Comparison of ENCODE assay signal across 9 cellular contexts in the genomic region with DNA sequence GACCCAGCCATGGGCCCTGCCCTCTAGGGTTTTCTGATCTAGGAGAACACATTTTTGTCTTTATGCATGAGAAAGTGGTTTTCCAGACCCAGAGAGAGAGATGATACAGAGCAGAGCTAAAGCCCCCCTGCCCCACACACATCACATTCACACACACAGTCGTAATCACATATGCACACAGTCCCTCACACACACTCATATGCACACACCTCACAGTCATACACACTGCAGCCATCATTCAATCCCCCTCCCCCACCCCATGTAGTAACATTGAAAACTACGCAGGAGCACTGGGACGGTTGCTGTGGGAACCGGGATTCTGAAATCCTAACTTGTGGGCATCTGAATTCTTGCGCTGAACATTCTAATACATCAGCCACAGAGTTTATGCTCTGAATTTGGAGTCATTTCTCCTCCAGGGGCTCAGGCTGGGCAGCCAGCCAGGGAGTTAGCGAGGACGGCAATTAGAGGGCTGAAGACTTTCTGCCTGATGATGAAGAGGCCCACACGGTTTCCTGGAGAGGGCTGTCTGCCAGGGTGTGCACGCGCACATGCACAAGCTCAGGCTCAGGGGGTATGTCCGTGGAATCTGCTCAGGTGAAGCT. TPM values are rescaled to one million over a fixed set of nuclear protein-coding genes. Genes with fewer than 3 reads are reported as not detected.
DNase-seq lines count a peak whose midpoint lies in the region; ATAC-seq and TF ChIP-seq lines count a peak whose summit lies in the region.
"Had no signal": no experiment of that assay in that cellular context is flagged by ENCODE, and none has a peak within 500 bp of the region (broad histone marks: within the 10 kb centered on the region; RNA-seq: fewer than 3 reads in every experiment).

No MANE protein-coding gene starts in this region.

- H3K27ac ChIP-seq in ovary: peak overlapping the region; percentile 26 to 49
- H3K27ac ChIP-seq: 22Rv1 had no signal

- H3K4me1 ChIP-seq in ovary (ENCODE audit: insufficient read depth): peaks cover 16% of the 10 kb centered on the region

- WGBS in ovary, 3 donors: 4 to 10% (median 10%) methylated on average over 11 of the region's 11 CpGs

- no peaks in the 10 kb centered on the region for H3K9me3 ChIP-seq in ovary

- TF ChIP-seq CTCF in ovary (IDR thresholded peaks at IDR 0.05) (no peak), foreskin fibroblast (IDR thresholded peaks at IDR 0.05; ENCODE audit: low read depth, low read length) (no peak)

- no peaks in the 10 kb centered on the region for H3K27me3 Mint-ChIP-seq in activated naive CD8-positive, alpha-beta T cell treated with anti-CD3 and anti-CD28 coated beads, Interleukin-2, amount 10 ng/mL, durations not matched to agents 7 days and 5 days

- ATAC-seq in activated naive CD8-positive, alpha-beta T cell treated with anti-CD3 and anti-CD28 coated beads, Interleukin-2, amount 10 ng/mL, durations not matched to agents 7 days and 5 days (ENCODE audit: low read depth): peak; percentile 81
- no peak for ATAC-seq in GM21528 (IDR thresholded peaks at IDR 0.05; ENCODE audit: low FRiP score, unreplicated experiment)

- no peaks in the 10 kb centered on the region for H3K27me3 ChIP-seq in ovary

- H3K4me3 ChIP-seq in ovary (no peak overlapping the region), foreskin fibroblast (ENCODE audit: low read depth in 1 of 2, low read length in 2 of 2) (no peak overlapping the region)

- no peaks in the 10 kb centered on the region for H3K9me3 Mint-ChIP-seq in activated naive CD8-positive, alpha-beta T cell treated with anti-CD3 and anti-CD28 coated beads, Interleukin-2, amount 10 ng/mL, durations not matched to agents 7 days and 5 days

- POLR2A ChIA-PET in activated naive CD8-positive, alpha-beta T cell treated with anti-CD3 and anti-CD28 coated beads, Interleukin-2, amount 10 ng/mL, durations not matched to agents 7 days and 5 days (lab: Charles Lee): interaction anchor here (0.6 to 2.1 kb wide), 6 partner anchors 9 to 38 kb away, joined by 3 to 9 read pairs (median 4); partner anchors contain the start of gene CD6

- H3K36me3 ChIP-seq in ovary: no peaks in the 10 kb centered on the region

- intact Hi-C loops in ovary (cut with DNase I): no loop called here

- TF ChIP-seq EP300 in ovary (IDR thresholded peaks at IDR 0.05): no peak

- peaks cover 34% of the 10 kb centered on the region for H3K36me3 Mint-ChIP-seq in activated naive CD8-positive, alpha-beta T cell treated with anti-CD3 and anti-CD28 coated beads, Interleukin-2, amount 10 ng/mL, durations not matched to agents 7 days and 5 days

- TF ChIP-seq POLR2A in ovary (IDR thresholded peaks at IDR 0.05): no peak

- H3K4me3 Mint-ChIP-seq in activated naive CD8-positive, alpha-beta T cell treated with anti-CD3 and anti-CD28 coated beads, Interleukin-2, amount 10 ng/mL, durations not matched to agents 7 days and 5 days: peak overlapping the region; percentile 71

- H3K4me1 Mint-ChIP-seq in activated naive CD8-positive, alpha-beta T cell treated with anti-CD3 and anti-CD28 coated beads, Interleukin-2, amount 10 ng/mL, durations not matched to agents 7 days and 5 days: peaks cover 45% of the 10 kb centered on the region

- peak overlapping the region; percentile 86 for H3K27ac Mint-ChIP-seq in activated naive CD8-positive, alpha-beta T cell treated with anti-CD3 and anti-CD28 coated beads, Interleukin-2, amount 10 ng/mL, durations not matched to agents 7 days and 5 days

- DNase-seq in DMS 273 (lab: John Stamatoyannopoulos, UW; ENCODE audit: unreplicated experiment) (peak; percentile 75), DMS 273 treated with DMSO at 0.1 percent for 48 hours (lab: John Stamatoyannopoulos, UW) (no peak), NCI-H446 treated with DMSO at 0.1 percent for 48 hours (lab: John Stamatoyannopoulos, UW) (peak; percentile 66), ovary (peak; percentile 58 to 87 (median 81)), NCI-H2081 treated with DMSO at 0.1 percent for 48 hours (lab: John Stamatoyannopoulos, UW) (no peak), foreskin fibroblast (no peak)
- no peak for DNase-seq in activated naive CD8-positive, alpha-beta T cell treated with anti-CD3 and anti-CD28 coated beads, Interleukin-2, amount 10 ng/mL, durations not matched to agents 7 days and 5 days

RNA-seq across cellular contexts. Expression of gene CD6, which starts 32.7 kb away (rescaled TPM):
- 100 to 1,000 TPM; 274 to 285 TPM for total RNA-seq in activated naive CD8-positive, alpha-beta T cell treated with anti-CD3 and anti-CD28 coated beads, Interleukin-2, amount 10 ng/mL, durations not matched to agents 7 days and 5 days
- total RNA-seq in ovary: 1 to 10 TPM in 3 of 7 donors, under 1 TPM in 4; 0.42 to 2.2 (median 0.69) TPM
- polyA plus RNA-seq in ovary: 1 to 10 TPM in 1 of 2 donors, under 1 TPM in 1; 0.44 to 3.4 TPM

RNA-seq across cellular contexts. Expression of gene SLC15A3, which starts 52.2 kb away (rescaled TPM):
- 1 to 10 TPM; 7.2 to 7.4 TPM for total RNA-seq in activated naive CD8-positive, alpha-beta T cell treated with anti-CD3 and anti-CD28 coated beads, Interleukin-2, amount 10 ng/mL, durations not matched to agents 7 days and 5 days
- total RNA-seq in ovary: 10 to 100 TPM; 25.3 to 55.8 (median 43.9) TPM
- polyA plus RNA-seq in ovary: 10 to 100 TPM; 27.2 to 38.9 TPM

Comparison
In these comparisons a context has a peak if more than half of its experiments do, and no peak if none do; other contexts are left out.
1. DNase-seq: peak in DMS 273 (single experiment), NCI-H446 treated with DMSO at 0.1 percent for 48 hours (single experiment) and ovary (5 of 5); none in DMS 273 treated with DMSO at 0.1 percent for 48 hours (single experiment), activated naive CD8-positive, alpha-beta T cell treated with anti-CD3 and anti-CD28 coated beads, Interleukin-2, amount 10 ng/mL, durations not matched to agents 7 days and 5 days (single experiment), NCI-H2081 treated with DMSO at 0.1 percent for 48 hours (single experiment) and foreskin fibroblast (0 of 2).
2. RNA of gene CD6, which starts 32.7 kb away (total RNA-seq): 274 to 285 TPM in activated naive CD8-positive, alpha-beta T cell treated with anti-CD3 and anti-CD28 coated beads, Interleukin-2, amount 10 ng/mL, durations not matched to agents 7 days and 5 days; 0.42 to 2.2 TPM in ovary; every median in the first group is over 10 times any median in the second.